In genomic region chr17:36203335-36203734, GRCh38 we compare ENCODE assay signal across 18 cellular contexts. TPM values are rescaled to one million over a fixed set of nuclear protein-coding genes. Genes with fewer than 3 reads are reported as not detected.
"Had no signal": no experiment of that assay in that cellular context is flagged by ENCODE, and none has a peak within 500 bp of the region (broad histone marks: within the 10 kb centered on the region; RNA-seq: fewer than 3 reads in every experiment).

No MANE protein-coding gene starts in this region.

- H3K27ac ChIP-seq: thoracic aorta had no signal

- FAIRE-seq: TTC549 had no signal

- DNase-seq: activated B cell treated with CpG ODN at 0.5 μM for 24 hours; activated CD4-positive, alpha-beta T cell treated with anti-CD3 and anti-CD28 coated beads, Interleukin-2, amount 10 ng/mL, durations not matched to agents 24 days and 14 days; activated naive CD4-positive, alpha-beta T cell treated with anti-CD3 and anti-CD28 coated beads, Interleukin-2, amount 50 U/mL, for 16 hours; caudate nucleus; cortex of kidney; erythroblast; glutamatergic neuron; immature natural killer cell; left cardiac atrium; posterior cingulate gyrus; stimulated activated CD4-positive, alpha-beta T cell treated with anti-CD3 and anti-CD28 coated beads, Interleukin-4, amount 100 ng/mL, for 4 hours; stomach had no signal

- H3K4me3 Mint-ChIP-seq: activated B cell treated with CpG ODN at 0.5 μM for 24 hours; activated CD4-positive, alpha-beta T cell treated with anti-CD3 and anti-CD28 coated beads, Interleukin-2, amount 10 ng/mL, durations not matched to agents 24 days and 14 days had no signal

- H3K36me3 ChIP-seq: stomach, thoracic aorta had no signal

- H3K27ac Mint-ChIP-seq: activated B cell treated with CpG ODN at 0.5 μM for 24 hours; activated CD4-positive, alpha-beta T cell treated with anti-CD3 and anti-CD28 coated beads, Interleukin-2, amount 10 ng/mL, durations not matched to agents 24 days and 14 days had no signal

- H3K9me3 ChIP-seq: stomach, thoracic aorta had no signal

- H3K4me3 ChIP-seq: stomach, thoracic aorta had no signal

- H3K9me3 Mint-ChIP-seq: activated B cell treated with CpG ODN at 0.5 μM for 24 hours; activated CD4-positive, alpha-beta T cell treated with anti-CD3 and anti-CD28 coated beads, Interleukin-2, amount 10 ng/mL, durations not matched to agents 24 days and 14 days; immature natural killer cell; naive B cell had no signal

- ATAC-seq: left cardiac atrium had no signal

- H3K36me3 Mint-ChIP-seq: naive B cell had no signal

RNA-seq across cellular contexts. Expression of gene CCL3L1, which starts 6.8 kb away (rescaled TPM):
- total RNA-seq: left cardiac atrium, lung microvascular endothelial cell, ureter had no signal

RNA-seq across cellular contexts. Expression of gene CCL4L2, which starts 7.5 kb away (rescaled TPM):
- total RNA-seq: lung microvascular endothelial cell had no signal

RNA-seq across cellular contexts. Expression of gene TBC1D3B, which starts 26.9 kb away (rescaled TPM):
- total RNA-seq: skeletal muscle tissue had no signal
- polyA plus RNA-seq: immature natural killer cell had no signal
